In the genomic region with DNA sequence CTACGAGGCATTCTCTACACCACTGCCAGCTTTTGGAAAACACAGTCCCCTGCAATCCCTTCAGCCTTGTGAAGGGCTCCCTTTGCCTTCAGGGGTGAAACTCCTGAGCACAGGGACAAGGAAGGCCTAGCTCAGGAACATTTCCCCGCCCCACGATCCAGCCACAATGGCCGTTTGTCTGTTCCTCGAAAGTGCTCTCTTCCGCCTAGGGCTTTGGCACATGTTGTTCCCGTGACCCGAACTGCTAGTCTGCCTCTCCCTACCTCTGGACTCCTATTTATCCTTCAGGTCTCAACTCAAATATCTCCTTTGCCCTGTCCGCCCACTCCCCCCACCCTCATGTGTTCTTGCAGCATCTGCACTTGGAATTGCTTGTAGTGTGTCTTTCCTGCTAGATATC, we compare ENCODE assay signal across 20 cellular contexts. TPM values are rescaled to one million over a fixed set of nuclear protein-coding genes. Genes with fewer than 3 reads are reported as not detected.
A peak's percentile ranks its signal among the peaks of the same experiment; 100 is the strongest.
DNase-seq lines count a peak whose midpoint lies in the region; ATAC-seq and TF ChIP-seq lines count a peak whose summit lies in the region.
"Had no signal": no experiment of that assay in that cellular context is flagged by ENCODE, and none has a peak within 500 bp of the region (broad histone marks: within the 10 kb centered on the region; RNA-seq: fewer than 3 reads in every experiment).

No MANE protein-coding gene starts in this region.

- H3K4me1 Mint-ChIP-seq in nephron progenitor cell: peaks cover 59% of the 10 kb centered on the region
- H3K4me1 Mint-ChIP-seq: activated naive CD4-positive, alpha-beta T cell treated with anti-CD3 and anti-CD28 coated beads, Interleukin-2, amount 50 U/mL, for 24 hours; naive thymus-derived CD8-positive, alpha-beta T cell had no signal

- no peaks in the 10 kb centered on the region for H3K9me3 ChIP-seq in thoracic aorta
- H3K9me3 ChIP-seq: BE2C, left lung, MG63, thyroid gland had no signal

- DNase-seq in SK-MEL-5 (ENCODE audit: low read depth, low spot score) (peak; percentile 93), epidermal melanocyte (ENCODE audit: insufficient read length, low spot score) (peak; percentile 24), nephron progenitor cell (no peak), thoracic aorta (ENCODE audit: low spot score) (no peak), GM13977 (ENCODE audit: low spot score) (no peak), DMS153 treated with DMSO at 0.1 percent for 48 hours (lab: John Stamatoyannopoulos, UW; ENCODE audit: unreplicated experiment) (no peak)
- DNase-seq in activated naive CD4-positive, alpha-beta T cell treated with Interleukin-2 at 50 U/mL for 16 hours: no peak
- DNase-seq: activated CD4-positive, alpha-beta T cell treated with anti-CD3 and anti-CD28 coated beads for 48 hours; activated CD8-positive, alpha-beta memory T cell treated with anti-CD3 and anti-CD28 coated beads, Interleukin-2, amount 50 U/mL, for 48 hours; MG63; naive thymus-derived CD8-positive, alpha-beta T cell; NCI-H2029; OCI-M1; stimulated activated CD4-positive, alpha-beta T cell treated with anti-CD3 and anti-CD28 coated beads, Interleukin-4, amount 100 ng/mL, for 24 hours; thyroid gland had no signal

- peaks cover 47% of the 10 kb centered on the region for H3K9me3 Mint-ChIP-seq in nephron progenitor cell
- H3K9me3 Mint-ChIP-seq: activated naive CD4-positive, alpha-beta T cell treated with anti-CD3 and anti-CD28 coated beads, Interleukin-2, amount 50 U/mL, for 24 hours had no signal

- TF ChIP-seq CTCF in nephron progenitor cell (IDR thresholded peaks at IDR 0.05): no peak
- no peak for TF ChIP-seq CTCF in thoracic aorta (IDR thresholded peaks at IDR 0.05)
- no peak for TF ChIP-seq CTCF in GM13977 (IDR thresholded peaks at IDR 0.05; ENCODE audit: extremely low read depth, insufficient read depth, missing control alignments)

- H3K36me3 Mint-ChIP-seq in nephron progenitor cell (ENCODE audit: low read depth): peaks cover 6% of the 10 kb centered on the region
- H3K36me3 Mint-ChIP-seq: activated naive CD4-positive, alpha-beta T cell treated with anti-CD3 and anti-CD28 coated beads, Interleukin-2, amount 50 U/mL, for 24 hours; naive thymus-derived CD8-positive, alpha-beta T cell had no signal

- peak overlapping the region; percentile 62 for H3K4me3 ChIP-seq in thoracic aorta
- H3K4me3 ChIP-seq: left lung, MG63, SK-N-MC, thyroid gland had no signal

- H3K27ac Mint-ChIP-seq in nephron progenitor cell: peak overlapping the region; percentile 89
- H3K27ac Mint-ChIP-seq: activated naive CD4-positive, alpha-beta T cell treated with anti-CD3 and anti-CD28 coated beads, Interleukin-2, amount 50 U/mL, for 24 hours; naive thymus-derived CD8-positive, alpha-beta T cell had no signal

- H3K4me1 ChIP-seq in thoracic aorta (ENCODE audit: control insufficient read depth in 1 of 2, low read depth in 2 of 2): peaks cover 6 to 15% of the 10 kb centered on the region in 2 donors
- H3K4me1 ChIP-seq: left lung had no signal

- in situ Hi-C loops in SK-MEL-5 (cut with HindIII; ENCODE audit: low pct_unique_long_range_greater_than_20kb, low sequenced_read_pairs): no loop called here
- in situ Hi-C loops in GM13977 (cut with MboI; ENCODE audit: low pct_unique_long_range_greater_than_20kb, low sequenced_read_pairs, unreplicated experiment): no loop called here

- no peaks in the 10 kb centered on the region for H3K27me3 ChIP-seq in thoracic aorta (replicated peaks; ENCODE audit: insufficient read depth)
- H3K27me3 ChIP-seq: BE2C, left lung, MG63, thyroid gland had no signal

- no peaks in the 10 kb centered on the region for H3K36me3 ChIP-seq in thoracic aorta
- H3K36me3 ChIP-seq: BE2C, left lung, MG63, thyroid gland had no signal

- peaks cover 6% of the 10 kb centered on the region for H3K27me3 Mint-ChIP-seq in nephron progenitor cell (ENCODE audit: low read depth, poor library complexity)
- H3K27me3 Mint-ChIP-seq: activated naive CD4-positive, alpha-beta T cell treated with anti-CD3 and anti-CD28 coated beads, Interleukin-2, amount 50 U/mL, for 24 hours had no signal

- H3K4me3 Mint-ChIP-seq in nephron progenitor cell: peak overlapping the region; percentile 53
- H3K4me3 Mint-ChIP-seq: activated naive CD4-positive, alpha-beta T cell treated with anti-CD3 and anti-CD28 coated beads, Interleukin-2, amount 50 U/mL, for 24 hours; naive thymus-derived CD8-positive, alpha-beta T cell had no signal

- ATAC-seq in thoracic aorta (ENCODE audit: insufficient number of reproducible peaks, low FRiP score, low read depth) (no peak), GM21526 (IDR thresholded peaks at IDR 0.05; ENCODE audit: low FRiP score, unreplicated experiment) (no peak)
- ATAC-seq: left lung; naive thymus-derived CD8-positive, alpha-beta T cell had no signal

- H3K27ac ChIP-seq in thoracic aorta: peak overlapping the region in 1 of 2 donors; percentile 83
- H3K27ac ChIP-seq: left lung, SK-N-MC had no signal

RNA-seq across cellular contexts. Expression of a gene that starts 12.1 kb away (rescaled TPM):
- 6.3 and 7.7 TPM in 2 replicates for total RNA-seq in SK-MEL-5 (2014; rRNA removed; shearing (Covaris generic))
- polyA plus RNA-seq in SK-MEL-5 (2015; cell fraction: cytosol; rRNA removed): 32.7 and 35.4 TPM in 2 replicates
- polyA plus RNA-seq in SK-MEL-5 (2015; cell fraction: nucleus; rRNA removed): 14.7 and 16.3 TPM in 2 replicates
- total RNA-seq in thoracic aorta: 10 to 100 TPM in 1 of 2 donors, 1 to 10 TPM in 1; 7.0 to 11.5 TPM

RNA-seq across cellular contexts. Expression of a gene that starts 43.7 kb away (rescaled TPM):
- total RNA-seq in SK-MEL-5 (2014; rRNA removed; shearing (Covaris generic)): 23.4 and 23.7 TPM in 2 replicates
- 36.6 and 42.8 TPM in 2 replicates for polyA plus RNA-seq in SK-MEL-5 (2015; cell fraction: cytosol; rRNA removed)
- 7.3 and 19.5 TPM in 2 replicates for polyA plus RNA-seq in SK-MEL-5 (2015; cell fraction: nucleus; rRNA removed)
- total RNA-seq in thoracic aorta: 10 to 100 TPM; 24.8 to 30.1 TPM

RNA-seq across cellular contexts. Expression of a gene that starts 46.1 kb away (rescaled TPM):
- total RNA-seq in SK-MEL-5 (2014; rRNA removed; shearing (Covaris generic)): 40.9 and 48.6 TPM in 2 replicates
- 47.5 and 60.7 TPM in 2 replicates for polyA plus RNA-seq in SK-MEL-5 (2015; cell fraction: cytosol; rRNA removed)
- polyA plus RNA-seq in SK-MEL-5 (2015; cell fraction: nucleus; rRNA removed): 39.2 and 43.9 TPM in 2 replicates
- 10 to 100 TPM; 46.3 to 49.9 TPM for total RNA-seq in thoracic aorta

Comparison
In these comparisons a context has a peak if more than half of its experiments do, and no peak if none do; other contexts are left out.
1. DNase-seq: peak in SK-MEL-5 (single experiment) and epidermal melanocyte (single experiment); none in nephron progenitor cell (single experiment), thoracic aorta (single experiment), GM13977 (single experiment), activated naive CD4-positive, alpha-beta T cell treated with Interleukin-2 at 50 U/mL for 16 hours (single experiment) and DMS153 treated with DMSO at 0.1 percent for 48 hours (single experiment).